Comparison of ENCODE assay signal across 8 cellular contexts in the genomic region with DNA sequence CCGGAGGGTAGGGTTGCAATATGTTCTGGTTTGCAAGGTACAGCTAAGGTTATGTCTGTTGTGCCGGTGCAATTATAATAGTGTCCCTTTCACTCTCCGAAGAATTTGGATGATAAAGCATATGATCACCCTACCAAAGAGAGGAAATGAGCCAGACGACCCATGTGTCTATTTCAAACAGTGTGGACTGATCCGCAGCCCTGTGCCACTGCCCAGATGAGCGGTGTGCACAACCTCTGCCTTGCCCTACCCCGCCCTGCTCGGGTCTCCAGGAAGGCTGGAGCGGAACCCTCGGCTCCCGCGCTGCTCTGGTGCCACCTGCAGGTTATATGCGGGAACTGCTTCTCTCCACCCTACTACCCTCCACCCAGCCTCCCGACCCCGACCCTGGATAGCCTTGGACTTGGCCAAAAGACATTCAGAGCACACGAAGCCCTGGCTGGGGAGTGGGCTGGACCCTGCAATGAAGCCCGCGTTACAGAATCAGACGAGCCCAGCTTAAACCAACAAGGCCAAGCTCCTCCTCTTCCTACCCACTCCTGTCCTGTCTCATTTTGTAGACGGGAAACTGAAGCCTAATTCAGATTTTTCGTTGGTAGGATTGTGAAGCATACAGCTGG.
A peak's percentile ranks its signal among the peaks of the same experiment; 100 is the strongest.
DNase-seq lines count a peak whose midpoint lies in the region; ATAC-seq and TF ChIP-seq lines count a peak whose summit lies in the region.

No MANE protein-coding gene starts in this region.

- H3K27me3 ChIP-seq in lung (ENCODE audit: control insufficient read depth, insufficient read depth): no peaks in the 10 kb centered on the region

- H3K4me3 ChIP-seq in HFF-Myc (replicated peaks; ENCODE audit: low read depth, low read length) (no peak overlapping the region), lung (no peak overlapping the region)

- DNase-seq in Caki2 (ENCODE audit: low read depth) (peak; percentile 54), HFF-Myc (ENCODE audit: extremely low read depth, low read depth) (no peak), NCI-H226 (peak; percentile 63), cortex of kidney (lab: John Stamatoyannopoulos, UW) (peak; percentile 15), lung (ENCODE audit: low spot score) (peak; percentile 72)
- peak; percentile 60 for DNase-seq in activated CD4-positive, alpha-beta T cell treated with anti-CD3 and anti-CD28 coated beads, Interleukin-2, amount 50 U/mL, for 1 hour
- peak; percentile 33 for DNase-seq in stimulated activated CD8-positive, alpha-beta memory T cell treated with anti-CD3 and anti-CD28 coated beads, Interleukin-12 subunit alpha, Interleukin-12 subunit beta, amount 100 ng/mL, for 1 hour (ENCODE audit: low read depth)

- no peaks in the 10 kb centered on the region for H3K4me1 ChIP-seq in lung (ENCODE audit: control insufficient read depth in 2 of 2, insufficient read depth in 2 of 2, low read length in 2 of 2)

- in situ Hi-C loops in Caki2 (cut with HindIII; ENCODE audit: low pct_unique_long_range_greater_than_20kb, low sequenced_read_pairs): no loop called here

- H3K36me3 ChIP-seq in lung (ENCODE audit: control insufficient read depth in 2 of 2, insufficient read depth in 2 of 2, low read length in 2 of 2): no peaks in the 10 kb centered on the region

- TF ChIP-seq CTCF in HFF-Myc (IDR thresholded peaks at IDR 0.05; ENCODE audit: low read depth, low read length, missing control alignments) (peak; percentile 84), lung (IDR thresholded peaks at IDR 0.05; ENCODE audit: control extremely low read depth, extremely low read depth) (peak; percentile 76)

- no peak overlapping the region for H3K27ac ChIP-seq in lung (ENCODE audit: low read depth in 1 of 2, low read length in 1 of 2)

- 9 to 10% methylated on average over 21 of the region's 21 CpGs for WGBS in lung, 2 donors

- ATAC-seq in lung (ENCODE audit: insufficient read depth, low FRiP score): peak; percentile 91
- no peak for ATAC-seq in GM21367 (IDR thresholded peaks at IDR 0.05; ENCODE audit: unreplicated experiment)

- H3K9me3 ChIP-seq in lung (ENCODE audit: control insufficient read depth in 2 of 2, insufficient read depth in 1 of 2, low read length in 1 of 2): peaks cover 0 to under 1% of the 10 kb centered on the region in 2 donors
